Comparison of ENCODE assay signal across 1 cellular context in genomic region chr6:96926425-96926824, GRCh38.
A peak's percentile ranks its signal among the peaks of the same experiment; 100 is the strongest.
TF ChIP-seq lines count a peak whose summit lies in the region.

No MANE protein-coding gene starts in this region.

TF ChIP-seq in K562, 482 proteins besides CTCF, POLR2A, EP300 and RAD21 (continued from another document and continues in another):
- TF ChIP-seq ZBTB34 (CRISPR knock-in tag; IDR thresholded peaks at IDR 0.05) (no peak), POLR2H (tag; IDR thresholded peaks at IDR 0.05; ENCODE audit: low read depth) (no peak), MYC (IDR thresholded peaks at IDR 0.05; ENCODE audit: low read depth, low read length) (peak; percentile 86), MYC (CRISPR knock-in tag; IDR thresholded peaks at IDR 0.05; ENCODE audit: borderline replicate concordance, low read depth) (no peak), ZBTB12 (CRISPR knock-in tag; IDR thresholded peaks at IDR 0.05) (no peak), NKRF (IDR thresholded peaks at IDR 0.05; ENCODE audit: borderline replicate concordance) (no peak; the same call in 1 of the 2 replicates), ZNF778 (CRISPR knock-in tag; IDR thresholded peaks at IDR 0.05) (no peak), RBFOX2 (IDR thresholded peaks at IDR 0.05; ENCODE audit: low read depth, low read length) (no peak), NCOA6 (IDR thresholded peaks at IDR 0.05) (no peak), ZNF561 (CRISPR knock-in tag; conservative IDR thresholded peaks at IDR 0.05) (no peak), ZNF449 (CRISPR knock-in tag; IDR thresholded peaks at IDR 0.05) (no peak), MXD1 (CRISPR knock-in tag; IDR thresholded peaks at IDR 0.05; ENCODE audit: borderline replicate concordance, poor library complexity, severe bottlenecking) (no peak), TCF3 (CRISPR knock-in tag; IDR thresholded peaks at IDR 0.05) (peak; percentile 80), SPI1 (IDR thresholded peaks at IDR 0.05; ENCODE audit: borderline replicate concordance, low read depth, low read length) (peak; percentile 73), ELK3 (CRISPR knock-in tag; IDR thresholded peaks at IDR 0.05) (no peak), ZC3H8 (IDR thresholded peaks at IDR 0.05) (no peak), NELFE (IDR thresholded peaks at IDR 0.05; ENCODE audit: insufficient read depth, insufficient read length) (no peak), ZKSCAN3 (CRISPR knock-in tag; IDR thresholded peaks at IDR 0.05) (no peak), PHF20 (IDR thresholded peaks at IDR 0.05; ENCODE audit: partially characterized antibody) (no peak), CREB3 (tag; conservative IDR thresholded peaks at IDR 0.05; ENCODE audit: low read depth) (no peak), GTF3C2 (IDR thresholded peaks at IDR 0.05; ENCODE audit: borderline replicate concordance, extremely low read depth, insufficient read length) (no peak), JUND (IDR thresholded peaks at IDR 0.05; ENCODE audit: borderline replicate concordance, low read depth, low read length) (0 out of 2 replicates have a peak, but pooled peaks have one; percentile 40), JUND (tag; IDR thresholded peaks at IDR 0.05; ENCODE audit: borderline replicate concordance, low read depth, low read length) (peak; percentile 46; the same call in 1 of the 3 replicates), MAX (CRISPR knock-in tag; IDR thresholded peaks at IDR 0.05) (peak; percentile 69), DLX4 (CRISPR knock-in tag; IDR thresholded peaks at IDR 0.05) (no peak), ELF4 (CRISPR knock-in tag; IDR thresholded peaks at IDR 0.05) (no peak), SP2 (IDR thresholded peaks at IDR 0.05; ENCODE audit: extremely low read depth, low read depth, low read length, poor library complexity, severe bottlenecking) (no peak), SRF (CRISPR knock-in tag; IDR thresholded peaks at IDR 0.05) (no peak), KLF1 (tag; IDR thresholded peaks at IDR 0.05) (no peak), TEAD2 (tag; IDR thresholded peaks at IDR 0.05) (no peak), AFF1 (IDR thresholded peaks at IDR 0.05; ENCODE audit: low read depth in 1 of 2, partially characterized antibody in 2 of 2) (no peak), ZBTB43 (CRISPR knock-in tag; IDR thresholded peaks at IDR 0.05) (no peak), CREM (IDR thresholded peaks at IDR 0.05; ENCODE audit: low read depth) (peak; percentile 68), NCOA2 (IDR thresholded peaks at IDR 0.05; ENCODE audit: partially characterized antibody in 2 of 2) (no peak), ZFP91 (CRISPR knock-in tag; IDR thresholded peaks at IDR 0.05) (no peak), ZNF174 (CRISPR knock-in tag; IDR thresholded peaks at IDR 0.05) (no peak), PHF8 (IDR thresholded peaks at IDR 0.05; ENCODE audit: borderline replicate concordance, low read length) (no peak), POLR2AphosphoS5 (IDR thresholded peaks at IDR 0.05; ENCODE audit: control insufficient read depth, insufficient read depth, low read depth, low read length) (peak; percentile 57; the same call in 1 of the 2 replicates)
